21 cellular contexts compared by ENCODE assay signal in genomic region chrX:2723316-2723879, GRCh38. TPM values are rescaled to one million over a fixed set of nuclear protein-coding genes. Genes with fewer than 3 reads are reported as not detected.
"Had no signal": no experiment of that assay in that cellular context is flagged by ENCODE, and none has a peak within 500 bp of the region (broad histone marks: within the 10 kb centered on the region; RNA-seq: fewer than 3 reads in every experiment).

No MANE protein-coding gene starts in this region.

- DNase-seq: activated CD4-positive, alpha-beta memory T cell treated with anti-CD3 and anti-CD28 coated beads for 36 hours; activated CD8-positive, alpha-beta memory T cell treated with anti-CD3 and anti-CD28 coated beads, Interleukin-2, amount 10 ng/mL, durations not matched to agents 7 days and 5 days; activated naive CD4-positive, alpha-beta T cell treated with anti-CD3 and anti-CD28 coated beads for 36 hours; central memory CD4-positive, alpha-beta T cell; colonic mucosa; head of caudate nucleus; immature natural killer cell; lower lobe of right lung; retina; stimulated activated naive CD8-positive, alpha-beta T cell treated with anti-CD3 and anti-CD28 coated beads, Interleukin-15, amount 100 ng/mL, for 72 hours; SW 1271; transverse colon; uterus had no signal

- H3K27me3 Mint-ChIP-seq: activated CD4-positive, alpha-beta memory T cell treated with anti-CD3 and anti-CD28 coated beads for 36 hours; activated CD8-positive, alpha-beta memory T cell treated with anti-CD3 and anti-CD28 coated beads, Interleukin-2, amount 10 ng/mL, durations not matched to agents 7 days and 5 days; brain; natural killer cell treated with Interleukin-12 subunit alpha and Interleukin-12 subunit beta and Interleukin-15 and Interleukin-18, amount 100 ng/mL, for 72 hours; stimulated activated naive CD8-positive, alpha-beta T cell treated with anti-CD3 and anti-CD28 coated beads, Interleukin-15, amount 100 ng/mL, for 72 hours had no signal

- H3K4me1 ChIP-seq: colonic mucosa, lower lobe of right lung, suprapubic skin, transverse colon, uterus had no signal

- H3K27me3 ChIP-seq: colonic mucosa, suprapubic skin, transverse colon, uterus had no signal

- H3K4me3 Mint-ChIP-seq: activated CD4-positive, alpha-beta memory T cell treated with anti-CD3 and anti-CD28 coated beads for 36 hours; activated CD8-positive, alpha-beta memory T cell treated with anti-CD3 and anti-CD28 coated beads, Interleukin-2, amount 10 ng/mL, durations not matched to agents 7 days and 5 days; activated naive CD4-positive, alpha-beta T cell treated with anti-CD3 and anti-CD28 coated beads for 36 hours; brain; immature natural killer cell; mesothelial cell of epicardium; natural killer cell treated with Interleukin-12 subunit alpha and Interleukin-12 subunit beta and Interleukin-15 and Interleukin-18, amount 100 ng/mL, for 72 hours; stimulated activated naive CD8-positive, alpha-beta T cell treated with anti-CD3 and anti-CD28 coated beads, Interleukin-15, amount 100 ng/mL, for 72 hours had no signal

- ATAC-seq: activated CD8-positive, alpha-beta memory T cell treated with anti-CD3 and anti-CD28 coated beads, Interleukin-2, amount 10 ng/mL, durations not matched to agents 7 days and 5 days; lower lobe of right lung; natural killer cell treated with Interleukin-12 subunit alpha and Interleukin-12 subunit beta and Interleukin-15 and Interleukin-18, amount 100 ng/mL, for 72 hours; stimulated activated naive CD8-positive, alpha-beta T cell treated with anti-CD3 and anti-CD28 coated beads, Interleukin-15, amount 100 ng/mL, for 72 hours had no signal

- H3K4me1 Mint-ChIP-seq: brain; mesothelial cell of epicardium; stimulated activated naive CD8-positive, alpha-beta T cell treated with anti-CD3 and anti-CD28 coated beads, Interleukin-15, amount 100 ng/mL, for 72 hours had no signal

- H3K27ac Mint-ChIP-seq: activated CD8-positive, alpha-beta memory T cell treated with anti-CD3 and anti-CD28 coated beads, Interleukin-2, amount 10 ng/mL, durations not matched to agents 7 days and 5 days; activated naive CD4-positive, alpha-beta T cell treated with anti-CD3 and anti-CD28 coated beads for 36 hours; brain; mesothelial cell of epicardium had no signal

- H3K9me3 Mint-ChIP-seq: activated CD4-positive, alpha-beta memory T cell treated with anti-CD3 and anti-CD28 coated beads for 36 hours; activated naive CD4-positive, alpha-beta T cell treated with anti-CD3 and anti-CD28 coated beads for 36 hours; immature natural killer cell; mesothelial cell of epicardium; natural killer cell treated with Interleukin-12 subunit alpha and Interleukin-12 subunit beta and Interleukin-15 and Interleukin-18, amount 100 ng/mL, for 72 hours; stimulated activated naive CD8-positive, alpha-beta T cell treated with anti-CD3 and anti-CD28 coated beads, Interleukin-15, amount 100 ng/mL, for 72 hours had no signal

- H3K9me3 ChIP-seq: colonic mucosa, lower lobe of right lung, suprapubic skin, transverse colon, uterus had no signal

- H3K4me3 ChIP-seq: colonic mucosa, lower lobe of right lung, suprapubic skin, transverse colon, uterus had no signal

- H3K36me3 ChIP-seq: uterus had no signal

- FAIRE-seq: endometrium, frontal cortex, TTC549 had no signal

- H3K27ac ChIP-seq: colonic mucosa, lower lobe of right lung, suprapubic skin, transverse colon, uterus had no signal

RNA-seq across cellular contexts. Expression of gene XG, which starts 28.4 kb away (rescaled TPM):
- total RNA-seq: activated CD4-positive, alpha-beta memory T cell treated with anti-CD3 and anti-CD28 coated beads for 36 hours; activated CD8-positive, alpha-beta memory T cell treated with anti-CD3 and anti-CD28 coated beads, Interleukin-2, amount 10 ng/mL, durations not matched to agents 7 days and 5 days; activated naive CD4-positive, alpha-beta T cell treated with anti-CD3 and anti-CD28 coated beads for 36 hours; frontal cortex; natural killer cell treated with Interleukin-12 subunit alpha and Interleukin-12 subunit beta and Interleukin-15 and Interleukin-18, amount 100 ng/mL, for 72 hours; T-helper 2 cell treated with Interferon-gamma antibody and Interleukin-4, amounts not matched to agents 100 ng/mL and 5 ng/mL, for 36 hours had no signal
- polyA plus RNA-seq: immature natural killer cell had no signal
